ENCODE assay signal across 8 cellular contexts in the genomic region with DNA sequence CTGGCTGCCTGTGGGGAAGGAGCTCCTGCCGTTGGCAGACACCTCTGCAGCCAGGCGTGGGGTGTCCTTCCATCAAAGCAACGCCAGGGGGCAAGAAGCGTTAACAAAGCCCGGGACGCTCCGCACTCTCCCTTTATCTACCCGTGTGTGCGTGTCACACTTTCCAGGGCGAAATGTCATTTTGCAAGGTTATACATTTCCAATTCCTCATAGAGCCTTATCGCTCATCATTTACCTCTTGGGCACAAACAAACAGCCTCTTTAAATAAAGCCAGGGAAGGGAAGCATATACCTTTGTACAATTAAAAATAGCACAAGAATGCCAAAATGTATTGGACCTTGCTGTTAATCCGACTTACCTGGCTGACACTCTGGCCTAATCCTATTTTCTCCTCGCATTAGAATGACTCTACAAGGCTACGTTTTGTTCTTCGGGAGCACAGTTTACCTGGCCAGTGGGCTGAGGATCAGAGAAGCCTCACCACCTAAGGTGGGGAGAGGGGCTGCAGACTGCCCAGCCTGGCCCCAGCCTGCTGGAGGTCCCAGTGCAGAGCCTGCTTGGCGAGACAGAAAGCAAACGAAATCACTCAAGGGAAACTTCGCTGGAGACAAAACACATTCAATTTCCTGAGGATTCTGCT.
DNase-seq lines count a peak whose midpoint lies in the region; ATAC-seq and TF ChIP-seq lines count a peak whose summit lies in the region.

No MANE protein-coding gene starts in this region.

- peaks cover 69% of the 10 kb centered on the region for H3K27me3 ChIP-seq in BJ (ENCODE audit: control insufficient read depth, insufficient read depth, low read length)

- DNase-seq in BJ (ENCODE audit: low read depth) (no peak), NCI-H510A treated with DMSO at 0.1 percent for 48 hours (lab: John Stamatoyannopoulos, UW) (peak; percentile 47), dermis microvascular lymphatic vessel endothelial cell (ENCODE audit: low read depth in 2 of 2) (peak; percentile 67 to 76), lung microvascular endothelial cell (ENCODE audit: low read depth in 2 of 2) (peak; percentile 78 to 88)
- peak; percentile 64 for DNase-seq in activated CD4-positive, alpha-beta T cell treated with anti-CD3 and anti-CD28 coated beads, Interleukin-2, amount 50 U/mL, for 1 hour
- peak; percentile 41 for DNase-seq in stimulated activated CD8-positive, alpha-beta memory T cell treated with anti-CD3 and anti-CD28 coated beads, Interleukin-15, amount 100 ng/mL, for 24 hours (ENCODE audit: low read depth)

- CTCF ChIA-PET in BJ (lab: Yijun Ruan, JAX) = interaction anchor here (0.7 to 2.2 kb wide), 14 partner anchors 10 to 453 kb away, joined by 3 to 10 read pairs (median 3); no protein-coding TSS in a partner anchor

- TF ChIP-seq CTCF in BJ (IDR thresholded peaks at IDR 0.05; ENCODE audit: insufficient read depth, low read depth, low read length) = peak; percentile 79

- no peak overlapping the region for H3K4me3 ChIP-seq in BJ (ENCODE audit: low read depth, low read length)

- ATAC-seq in GM19035 (IDR thresholded peaks at IDR 0.05; ENCODE audit: unreplicated experiment) (peak; percentile 81), HG03354 (IDR thresholded peaks at IDR 0.05; ENCODE audit: poor library complexity, severe bottlenecking, unreplicated experiment) (peak; percentile 84)

- POLR2A ChIA-PET in BJ (lab: Charles Lee) = no interaction called here

- no peaks in the 10 kb centered on the region for H3K36me3 ChIP-seq in BJ (ENCODE audit: control insufficient read depth, insufficient read depth, low read length)
